13 cellular contexts compared by ENCODE assay signal in the genomic region with DNA sequence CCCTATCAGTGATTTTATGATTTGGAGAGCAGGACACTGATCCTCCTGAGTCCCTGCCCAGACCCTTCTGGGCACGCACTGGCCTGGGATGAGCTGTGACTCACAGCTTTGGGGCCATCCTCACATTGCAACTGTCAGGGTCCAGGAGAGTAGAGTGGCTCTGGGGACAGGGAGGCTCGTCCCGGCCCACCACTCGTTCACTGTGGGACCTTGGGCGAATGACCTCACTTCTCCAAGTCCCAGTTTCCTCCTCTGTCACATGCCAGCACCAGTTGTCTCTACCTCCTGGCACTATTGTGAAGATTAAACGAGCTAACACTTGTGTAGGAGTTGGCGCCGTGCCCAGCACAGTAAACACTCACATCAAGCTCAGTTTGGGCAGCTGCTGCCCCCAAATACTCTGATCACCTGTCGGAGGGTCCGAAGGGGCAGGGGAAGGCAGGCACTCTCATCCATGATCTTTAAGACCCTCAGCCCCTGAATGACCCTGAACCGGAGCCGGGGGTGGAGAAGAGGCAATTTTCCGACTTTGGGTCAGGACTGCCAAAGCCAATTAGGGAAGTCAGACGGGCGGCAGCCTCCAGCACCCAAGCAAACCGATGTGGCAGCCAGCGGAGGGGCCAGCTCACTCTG.
DNase-seq lines count a peak whose midpoint lies in the region; ATAC-seq, FAIRE-seq and TF ChIP-seq lines count a peak whose summit lies in the region.
"Had no signal": no experiment of that assay in that cellular context is flagged by ENCODE, and none has a peak within 500 bp of the region (broad histone marks: within the 10 kb centered on the region; RNA-seq: fewer than 3 reads in every experiment).

No MANE protein-coding gene starts in this region.

- TF ChIP-seq POLR2A in K562 (conservative IDR thresholded peaks at IDR 0.05) = no peak
- TF ChIP-seq POLR2A in ovary (IDR thresholded peaks at IDR 0.05) = no peak

- peak; percentile 38 for DNase-seq in EL
- peak; percentile 24 for DNase-seq in NCI-H2107 treated with DMSO at 0.1 percent for 48 hours (lab: John Stamatoyannopoulos, UW; ENCODE audit: unreplicated experiment)
- DNase-seq in K562 (ENCODE audit: extremely low read depth in 1 of 4, low spot score in 3 of 4) = no peak
- peak in 3 of 5 donors; percentile 23 to 40 (median 36) for DNase-seq in ovary
- DNase-seq in activated CD4-positive, alpha-beta T cell treated with anti-CD3 and anti-CD28 coated beads, Interleukin-2, amount 50 U/mL, for 4 hours = no peak
- no peak for DNase-seq in activated CD4-positive, alpha-beta T cell treated with anti-CD3 and anti-CD28 coated beads, Interleukin-2, amount 50 U/mL, for 48 hours
- no peak for DNase-seq in natural killer cell treated with Interleukin-12 subunit alpha and Interleukin-12 subunit beta and Interleukin-15 and Interleukin-18, amount 100 ng/mL, for 72 hours (ENCODE audit: low spot score)
- no peak for DNase-seq in ACHN
- DNase-seq: effector CD8-positive, alpha-beta T cell; NCI-H1048; stimulated activated naive B cell treated with anti-CD40 and anti-IgM and Interleukin-4, amounts not matched to agents 10 μg/mL and 1 μg/mL and 100 μg/mL, for 72 hours; T1000 had no signal

- H3K27me3 ChIP-seq in K562 (ENCODE audit: control insufficient read depth in 2 of 2, insufficient read depth in 2 of 2, low read length in 2 of 2) (peaks cover 0 to 14% of the 10 kb centered on the region in 2 experiments; a peak in 1 of 5 replicates), ovary (no peaks in the 10 kb centered on the region)

- no peaks in the 10 kb centered on the region for H3K36me3 ChIP-seq in K562 (ENCODE audit: control insufficient read depth, insufficient read depth, low read length)
- no peaks in the 10 kb centered on the region for H3K36me3 ChIP-seq in ovary

- H3K27ac ChIP-seq in K562 (ENCODE audit: extremely low read depth, low read depth, low read length) (no peak overlapping the region), ovary (no peak overlapping the region)

- no peaks in the 10 kb centered on the region for H4K20me1 ChIP-seq in K562 (replicated peaks; ENCODE audit: control insufficient read depth, insufficient read depth, low read length)

- H3K9ac ChIP-seq in K562 (ENCODE audit: insufficient read depth in 1 of 2, low read depth in 2 of 2, low read length in 2 of 2) = no peak overlapping the region

- TF ChIP-seq CTCF in K562 (IDR thresholded peaks at IDR 0.05 in 2 of 3, conservative IDR thresholded peaks at IDR 0.05 in 1 of 3; ENCODE audit: insufficient read depth in 2 of 3, low read depth in 1 of 3, low read length in 3 of 3) = no peak
- TF ChIP-seq CTCF in ovary (IDR thresholded peaks at IDR 0.05) = no peak

- H3K4me1 ChIP-seq in K562 (replicated peaks in 1 of 2; ENCODE audit: control insufficient read depth in 2 of 2, insufficient read depth in 2 of 2, low read length in 2 of 2) = no peaks in the 10 kb centered on the region
- H3K4me1 ChIP-seq in ovary (ENCODE audit: insufficient read depth) = no peaks in the 10 kb centered on the region

- no peaks in the 10 kb centered on the region for H3K79me2 ChIP-seq in K562 (ENCODE audit: control insufficient read depth, insufficient read depth, low read length)

- no peaks in the 10 kb centered on the region for H3K9me3 ChIP-seq in K562 (replicated peaks; ENCODE audit: control insufficient read depth, insufficient read depth, low read depth, low read length)
- no peaks in the 10 kb centered on the region for H3K9me3 ChIP-seq in ovary

- FAIRE-seq in K562 (lab: Jason Lieb, UNC) = no peak

- 0% methylated on average over 16 of the region's 17 CpGs for WGBS in K562 (ENCODE audit: insufficient coverage, low coverage, missing lambda C conversion rate)
- 43 to 63% (median 49%) methylated on average over 17 of the region's 17 CpGs for WGBS in ovary, 3 donors

- POLR2A ChIA-PET in K562 (lab: Yijun Ruan, JAX) = no interaction called here

- in situ Hi-C loops in K562 (cut with MboI) (no loop called here), ACHN (cut with HindIII; ENCODE audit: low pct_ligation_motif_present, low pct_unique_long_range_greater_than_20kb, low sequenced_read_pairs) (no loop called here)

- BruUV-seq in K562 (replicated peaks; lab: Mats Ljungman, UMichigan) = no TSS peak

- intact Hi-C loops in K562 (cut with micrococcal nuclease) (no loop called here), ovary (cut with DNase I) (no loop called here)

- ATAC-seq in K562 = no peak
- ATAC-seq in natural killer cell treated with Interleukin-12 subunit alpha and Interleukin-12 subunit beta and Interleukin-15 and Interleukin-18, amount 100 ng/mL, for 72 hours = no peak
- ATAC-seq: stimulated activated naive B cell treated with anti-CD40 and anti-IgM and Interleukin-4, amounts not matched to agents 10 μg/mL and 1 μg/mL and 100 μg/mL, for 72 hours had no signal

- H3K36me3 Mint-ChIP-seq in natural killer cell treated with Interleukin-12 subunit alpha and Interleukin-12 subunit beta and Interleukin-15 and Interleukin-18, amount 100 ng/mL, for 72 hours = no peaks in the 10 kb centered on the region

- H3K4me2 ChIP-seq in K562 (ENCODE audit: insufficient read depth, low read length) = no peak overlapping the region

- H2AFZ ChIP-seq in K562 (ENCODE audit: low read depth, low read length) = no peak overlapping the region

- H3K9me3 Mint-ChIP-seq in natural killer cell treated with Interleukin-12 subunit alpha and Interleukin-12 subunit beta and Interleukin-15 and Interleukin-18, amount 100 ng/mL, for 72 hours = no peaks in the 10 kb centered on the region
- H3K9me3 Mint-ChIP-seq: activated T-helper 2 cell treated with anti-CD3 and anti-CD28 coated beads, Interferon-gamma antibody, Interleukin-2, Interleukin-4, amounts not matched to agents 10 μg/mL and 5 μg/mL and 100 μg/mL, durations not matched to agents 14 hours and 24 hours and 36 hours had no signal

- no peaks in the 10 kb centered on the region for H3K9me1 ChIP-seq in K562 (ENCODE audit: control insufficient read depth, insufficient read depth, low read length)

- peaks cover 5 to 11% of the 10 kb centered on the region in 2 donors for H3K27me3 Mint-ChIP-seq in natural killer cell treated with Interleukin-12 subunit alpha and Interleukin-12 subunit beta and Interleukin-15 and Interleukin-18, amount 100 ng/mL, for 72 hours

- H3K4me1 Mint-ChIP-seq in natural killer cell treated with Interleukin-12 subunit alpha and Interleukin-12 subunit beta and Interleukin-15 and Interleukin-18, amount 100 ng/mL, for 72 hours (ENCODE audit: low read depth in 2 of 2) = no peaks in the 10 kb centered on the region

- H3K27ac Mint-ChIP-seq in natural killer cell treated with Interleukin-12 subunit alpha and Interleukin-12 subunit beta and Interleukin-15 and Interleukin-18, amount 100 ng/mL, for 72 hours = no peak overlapping the region
- H3K27ac Mint-ChIP-seq: activated T-helper 2 cell treated with anti-CD3 and anti-CD28 coated beads, Interferon-gamma antibody, Interleukin-2, Interleukin-4, amounts not matched to agents 10 μg/mL and 5 μg/mL and 100 μg/mL, durations not matched to agents 14 hours and 24 hours and 36 hours; stimulated activated naive B cell treated with anti-CD40 and anti-IgM and Interleukin-4, amounts not matched to agents 10 μg/mL and 1 μg/mL and 100 μg/mL, for 72 hours had no signal

- H3K4me3 ChIP-seq in K562 = no peak overlapping the region
- H3K4me3 ChIP-seq in ovary = no peak overlapping the region

- TF ChIP-seq EP300 in K562 (IDR thresholded peaks at IDR 0.05; ENCODE audit: low read length) = no peak
- no peak for TF ChIP-seq EP300 in ovary (IDR thresholded peaks at IDR 0.05)

- CTCF ChIA-PET in K562 (lab: Yijun Ruan, JAX; ENCODE audit: low intra/inter-chr PET ratio) = no interaction called here

- no peak overlapping the region for H3K4me3 Mint-ChIP-seq in natural killer cell treated with Interleukin-12 subunit alpha and Interleukin-12 subunit beta and Interleukin-15 and Interleukin-18, amount 100 ng/mL, for 72 hours
- H3K4me3 Mint-ChIP-seq: stimulated activated naive B cell treated with anti-CD40 and anti-IgM and Interleukin-4, amounts not matched to agents 10 μg/mL and 1 μg/mL and 100 μg/mL, for 72 hours had no signal

- no peak for TF ChIP-seq RAD21 in K562 (CRISPR knock-in tag; conservative IDR thresholded peaks at IDR 0.05 in 1 of 2, IDR thresholded peaks at IDR 0.05 in 1 of 2)

TF ChIP-seq in K562, 482 proteins besides CTCF, POLR2A, EP300 and RAD21:
- 0 out of 2 replicates have a peak, but pooled peaks have one; percentile 20 for TF ChIP-seq NFIC (IDR thresholded peaks at IDR 0.05)
- TF ChIP-seq ZNF551 (CRISPR knock-in tag; IDR thresholded peaks at IDR 0.05) = no peak

Comparison
In these comparisons a context has a peak if more than half of its experiments do, and no peak if none do; other contexts are left out.
1. DNase-seq: peak in EL (single experiment), NCI-H2107 treated with DMSO at 0.1 percent for 48 hours (single experiment) and ovary (3 of 5); none in K562 (0 of 4), activated CD4-positive, alpha-beta T cell treated with anti-CD3 and anti-CD28 coated beads, Interleukin-2, amount 50 U/mL, for 4 hours (0 of 2), activated CD4-positive, alpha-beta T cell treated with anti-CD3 and anti-CD28 coated beads, Interleukin-2, amount 50 U/mL, for 48 hours (0 of 2), natural killer cell treated with Interleukin-12 subunit alpha and Interleukin-12 subunit beta and Interleukin-15 and Interleukin-18, amount 100 ng/mL, for 72 hours (single experiment) and ACHN (single experiment).